Comparison of ENCODE assay signal across 8 cellular contexts in genomic region chrX:16445166-16445752, GRCh38.
DNase-seq lines count a peak whose midpoint lies in the region; ATAC-seq, FAIRE-seq and TF ChIP-seq lines count a peak whose summit lies in the region.

No MANE protein-coding gene starts in this region.

- H3K9me3 ChIP-seq in neural progenitor cell (ENCODE audit: low read depth), result no peaks in the 10 kb centered on the region

- no peaks in the 10 kb centered on the region for H3K9me3 Mint-ChIP-seq in neural progenitor cell

- ATAC-seq in GM19351 (IDR thresholded peaks at IDR 0.05; ENCODE audit: unreplicated experiment) (peak; percentile 93), GM21737 (IDR thresholded peaks at IDR 0.05; ENCODE audit: unreplicated experiment) (no peak)
- ATAC-seq in activated CD4-positive, CD25-positive, alpha-beta regulatory T cell treated with anti-CD3 and anti-CD28 coated beads, Interleukin-2, amount 50 U/mL, for 24 hours, result peak; percentile 38 to 49

- no peaks in the 10 kb centered on the region for H3K36me3 ChIP-seq in neural progenitor cell

- no peak overlapping the region for H3K27ac ChIP-seq in neural progenitor cell

- H3K4me2 ChIP-seq in neural progenitor cell, result no peak overlapping the region

- TF ChIP-seq CTCF in D721Med (IDR thresholded peaks at IDR 0.05; ENCODE audit: insufficient read depth, missing control alignments) (peak; percentile 51), LNCaP clone FGC (IDR thresholded peaks at IDR 0.05; ENCODE audit: control insufficient read depth, extremely low read depth, insufficient read depth) (peak; percentile 58), neural progenitor cell (IDR thresholded peaks at IDR 0.05) (peak; percentile 91)

- no peaks in the 10 kb centered on the region for H3K27me3 ChIP-seq in neural progenitor cell

- FAIRE-seq in D721Med (lab: Jason Lieb, UNC), result no peak

- no peaks in the 10 kb centered on the region for H3K79me2 ChIP-seq in neural progenitor cell (ENCODE audit: low read depth)

- H3F3A ChIP-seq in neural progenitor cell (ENCODE audit: low read depth), result no peaks in the 10 kb centered on the region

- peaks cover 8% of the 10 kb centered on the region for H3K4me1 ChIP-seq in neural progenitor cell

- H3K36me3 Mint-ChIP-seq in neural progenitor cell, result no peaks in the 10 kb centered on the region

- H4K20me1 ChIP-seq in neural progenitor cell (ENCODE audit: low read depth), result no peaks in the 10 kb centered on the region

- no peak overlapping the region for H3K27ac Mint-ChIP-seq in neural progenitor cell

- DNase-seq in D721Med (ENCODE audit: insufficient read length, low spot score) (no peak), LNCaP clone FGC (ENCODE audit: low read depth) (no peak), ecto neural progenitor cell (ENCODE audit: low spot score) (peak; percentile 59), neural progenitor cell (ENCODE audit: low spot score) (peak; percentile 70), NCI-H128 (lab: John Stamatoyannopoulos, UW; ENCODE audit: unreplicated experiment) (no peak)

- H3K9ac ChIP-seq in neural progenitor cell, result no peak overlapping the region

- peaks cover 3% of the 10 kb centered on the region for H3K4me1 Mint-ChIP-seq in neural progenitor cell

- peaks cover 2% of the 10 kb centered on the region for H3K27me3 Mint-ChIP-seq in neural progenitor cell (ENCODE audit: insufficient read depth, low read depth)

- peak overlapping the region; percentile 59 for H2AFZ ChIP-seq in neural progenitor cell (replicated peaks)

- H3K4me3 ChIP-seq in LNCaP clone FGC (ENCODE audit: low read depth, low read length) (no peak overlapping the region), neural progenitor cell (no peak overlapping the region)

- H3K4me3 Mint-ChIP-seq in neural progenitor cell, result no peak overlapping the region

Comparison
In these comparisons a context has a peak if more than half of its experiments do, and no peak if none do; other contexts are left out.
1. DNase-seq: peak in ecto neural progenitor cell (single experiment) and neural progenitor cell (single experiment); none in D721Med (single experiment), LNCaP clone FGC (single experiment) and NCI-H128 (single experiment).
2. Peak in every context shown above with its lines, with median percentiles within 50 percentile points of each other: CTCF ChIP-seq.